ENCODE assay signal across 1 cellular context in genomic region chr2:65429799-65430514, GRCh38.
TF ChIP-seq lines count a peak whose summit lies in the region.

No MANE protein-coding gene starts in this region.

TF ChIP-seq in HepG2, 621 proteins besides CTCF, POLR2A, EP300 and RAD21 (continued from another document):
- TF ChIP-seq SNAPC5 (CRISPR knock-in tag; IDR thresholded peaks at IDR 0.05; ENCODE audit: borderline replicate concordance) = 0 out of 2 replicates have a peak, but pooled peaks have one; percentile 30
- TF ChIP-seq, protein P1, sequence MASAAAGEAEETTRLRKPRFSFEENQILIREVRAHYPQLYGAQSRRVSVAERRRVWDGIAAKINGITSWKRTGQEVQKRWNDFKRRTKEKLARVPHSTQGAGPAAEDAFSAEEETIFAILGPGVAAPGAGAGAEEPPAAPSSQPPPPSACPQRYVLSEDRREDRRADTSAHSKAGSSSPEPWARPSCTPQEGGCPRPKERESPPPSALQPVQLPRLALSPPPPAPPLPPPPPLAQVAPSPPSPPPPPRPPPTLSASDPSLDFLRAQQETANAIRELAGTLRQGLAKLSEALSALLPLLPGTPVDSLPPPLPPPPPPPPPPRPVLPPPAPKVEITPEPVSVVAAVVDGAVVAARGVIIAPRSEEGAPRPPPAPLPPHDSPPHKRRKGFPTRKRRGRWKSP (CRISPR knock-in tag; IDR thresholded peaks at IDR 0.05) = 0 out of 2 replicates have a peak, but pooled peaks have one; percentile 28
- TF ChIP-seq ARID2 (CRISPR knock-in tag; IDR thresholded peaks at IDR 0.05; ENCODE audit: borderline replicate concordance) = peak; percentile 35; the same call in 1 of the 2 replicates
- no peak for TF ChIP-seq ZNF335 (CRISPR knock-in tag; IDR thresholded peaks at IDR 0.05)
- TF ChIP-seq ZNF616 (CRISPR knock-in tag; IDR thresholded peaks at IDR 0.05; ENCODE audit: low read depth) = 0 out of 2 replicates have a peak, but pooled peaks have one; percentile 35
TF ChIP-seq in HepG2: peak in this region for 34.
